ENCODE assay signal across 1 cellular context in the genomic region with DNA sequence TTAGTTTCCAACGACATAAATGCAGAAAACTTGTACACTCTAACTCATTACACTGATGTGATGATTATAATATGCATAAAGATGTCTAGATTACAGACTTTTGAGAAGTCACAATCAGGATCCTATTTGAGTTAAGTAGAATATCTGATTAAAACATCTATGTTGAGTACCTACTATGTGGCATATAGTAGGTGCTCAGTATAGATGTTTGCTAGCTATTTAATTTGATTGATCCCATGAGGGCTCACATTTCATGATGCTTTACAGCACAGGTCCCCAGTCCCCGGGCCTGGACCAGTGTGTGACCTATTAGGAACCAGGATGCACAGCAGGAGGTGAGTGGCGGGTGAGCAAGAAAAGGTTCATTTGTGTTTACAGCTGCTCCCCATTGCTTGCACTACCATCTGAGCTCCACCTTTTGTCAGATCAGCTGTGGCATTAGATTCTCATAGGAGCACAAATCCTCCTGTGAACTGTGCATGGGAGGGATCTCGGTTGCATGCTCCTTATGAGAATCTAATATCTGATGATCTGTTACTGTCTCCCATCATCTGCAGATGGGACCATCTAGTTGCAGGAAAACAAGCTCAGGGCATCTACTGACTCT.
TF ChIP-seq lines count a peak whose summit lies in the region.

No MANE protein-coding gene starts in this region.

TF ChIP-seq in K562, 482 proteins besides CTCF, POLR2A, EP300 and RAD21 (continued from another document and continues in another):
- TF ChIP-seq, protein P1, sequence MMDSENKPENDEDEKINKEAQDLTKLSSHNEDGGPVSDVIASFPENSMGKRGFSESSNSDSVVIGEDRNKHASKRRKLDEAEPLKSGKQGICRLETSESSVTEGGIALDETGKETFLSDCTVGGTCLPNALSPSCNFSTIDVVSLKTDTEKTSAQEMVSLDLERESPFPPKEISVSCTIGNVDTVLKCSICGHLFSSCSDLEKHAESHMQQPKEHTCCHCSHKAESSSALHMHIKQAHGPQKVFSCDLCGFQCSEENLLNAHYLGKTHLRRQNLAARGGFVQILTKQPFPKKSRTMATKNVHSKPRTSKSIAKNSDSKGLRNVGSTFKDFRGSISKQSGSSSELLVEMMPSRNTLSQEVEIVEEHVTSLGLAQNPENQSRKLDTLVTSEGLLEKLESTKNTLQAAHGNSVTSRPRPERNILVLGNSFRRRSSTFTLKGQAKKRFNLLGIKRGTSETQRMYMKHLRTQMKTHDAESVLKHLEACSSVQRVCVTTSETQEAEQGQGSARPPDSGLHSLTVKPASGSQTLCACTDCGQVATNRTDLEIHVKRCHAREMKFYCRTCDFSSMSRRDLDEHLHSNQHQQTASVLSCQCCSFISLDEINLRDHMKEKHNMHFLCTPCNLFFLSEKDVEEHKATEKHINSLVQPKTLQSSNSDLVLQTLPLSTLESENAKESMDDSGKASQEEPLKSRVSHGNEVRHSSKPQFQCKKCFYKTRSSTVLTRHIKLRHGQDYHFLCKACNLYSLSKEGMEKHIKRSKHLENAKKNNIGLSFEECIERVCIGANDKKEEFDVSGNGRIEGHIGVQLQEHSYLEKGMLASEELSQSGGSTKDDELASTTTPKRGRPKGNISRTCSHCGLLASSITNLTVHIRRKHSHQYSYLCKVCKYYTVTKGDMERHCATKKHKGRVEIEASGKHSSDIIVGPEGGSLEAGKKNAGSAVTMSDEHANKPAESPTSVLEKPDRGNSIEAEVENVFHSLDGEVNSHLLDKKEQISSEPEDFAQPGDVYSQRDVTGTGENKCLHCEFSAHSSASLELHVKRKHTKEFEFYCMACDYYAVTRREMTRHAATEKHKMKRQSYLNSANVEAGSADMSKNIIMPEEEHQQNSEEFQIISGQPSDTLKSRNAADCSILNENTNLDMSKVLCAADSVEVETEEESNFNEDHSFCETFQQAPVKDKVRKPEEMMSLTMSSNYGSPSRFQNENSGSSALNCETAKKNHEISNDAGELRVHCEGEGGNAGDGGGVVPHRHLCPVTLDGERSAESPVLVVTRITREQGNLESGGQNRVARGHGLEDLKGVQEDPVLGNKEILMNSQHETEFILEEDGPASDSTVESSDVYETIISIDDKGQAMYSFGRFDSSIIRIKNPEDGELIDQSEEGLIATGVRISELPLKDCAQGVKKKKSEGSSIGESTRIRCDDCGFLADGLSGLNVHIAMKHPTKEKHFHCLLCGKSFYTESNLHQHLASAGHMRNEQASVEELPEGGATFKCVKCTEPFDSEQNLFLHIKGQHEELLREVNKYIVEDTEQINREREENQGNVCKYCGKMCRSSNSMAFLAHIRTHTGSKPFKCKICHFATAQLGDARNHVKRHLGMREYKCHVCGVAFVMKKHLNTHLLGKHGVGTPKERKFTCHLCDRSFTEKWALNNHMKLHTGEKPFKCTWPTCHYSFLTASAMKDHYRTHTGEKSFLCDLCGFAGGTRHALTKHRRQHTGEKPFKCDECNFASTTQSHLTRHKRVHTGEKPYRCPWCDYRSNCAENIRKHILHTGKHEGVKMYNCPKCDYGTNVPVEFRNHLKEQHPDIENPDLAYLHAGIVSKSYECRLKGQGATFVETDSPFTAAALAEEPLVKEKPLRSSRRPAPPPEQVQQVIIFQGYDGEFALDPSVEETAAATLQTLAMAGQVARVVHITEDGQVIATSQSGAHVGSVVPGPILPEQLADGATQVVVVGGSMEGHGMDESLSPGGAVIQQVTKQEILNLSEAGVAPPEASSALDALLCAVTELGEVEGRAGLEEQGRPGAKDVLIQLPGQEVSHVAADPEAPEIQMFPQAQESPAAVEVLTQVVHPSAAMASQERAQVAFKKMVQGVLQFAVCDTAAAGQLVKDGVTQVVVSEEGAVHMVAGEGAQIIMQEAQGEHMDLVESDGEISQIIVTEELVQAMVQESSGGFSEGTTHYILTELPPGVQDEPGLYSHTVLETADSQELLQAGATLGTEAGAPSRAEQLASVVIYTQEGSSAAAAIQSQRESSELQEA (IDR thresholded peaks at IDR 0.05; ENCODE audit: low read depth): no peak
- TF ChIP-seq ZNF551 (CRISPR knock-in tag; IDR thresholded peaks at IDR 0.05) (no peak), ZFPM2 (CRISPR knock-in tag; IDR thresholded peaks at IDR 0.05) (no peak), RBM17 (IDR thresholded peaks at IDR 0.05; ENCODE audit: borderline replicate concordance, low read depth, low read length) (no peak), PTBP1 (IDR thresholded peaks at IDR 0.05; ENCODE audit: low read depth, low read length) (no peak), SRSF7 (optimal IDR thresholded peaks at IDR 0.05; ENCODE audit: low read depth, low read length) (no peak), ARID3A (IDR thresholded peaks at IDR 0.05; ENCODE audit: borderline replicate concordance, low read depth, low read length) (peak; percentile 10; the same call in 1 of the 2 replicates), ZNF79 (CRISPR knock-in tag; IDR thresholded peaks at IDR 0.05; ENCODE audit: low read depth) (no peak), ATF6 (CRISPR knock-in tag; IDR thresholded peaks at IDR 0.05) (no peak), RFX7 (CRISPR knock-in tag; IDR thresholded peaks at IDR 0.05) (no peak), SMARCB1 (IDR thresholded peaks at IDR 0.05; ENCODE audit: insufficient read length, low read depth) (no peak), KLF13 (tag; IDR thresholded peaks at IDR 0.05; ENCODE audit: borderline replicate concordance, low read depth) (no peak), MECOM (CRISPR knock-in tag; IDR thresholded peaks at IDR 0.05) (peak; percentile 16; the same call in 1 of the 2 replicates), ELK3 (CRISPR knock-in tag; IDR thresholded peaks at IDR 0.05) (no peak), PATZ1 (CRISPR knock-in tag; IDR thresholded peaks at IDR 0.05; ENCODE audit: borderline replicate concordance) (no peak), MXD1 (CRISPR knock-in tag; IDR thresholded peaks at IDR 0.05; ENCODE audit: borderline replicate concordance, poor library complexity, severe bottlenecking) (no peak), ZNF165 (CRISPR knock-in tag; IDR thresholded peaks at IDR 0.05; ENCODE audit: borderline replicate concordance) (no peak), PKNOX1 (IDR thresholded peaks at IDR 0.05) (0 out of 2 replicates have a peak, but pooled peaks have one; percentile 39), SNIP1 (IDR thresholded peaks at IDR 0.05; ENCODE audit: low read depth) (no peak), TFE3 (CRISPR knock-in tag; IDR thresholded peaks at IDR 0.05) (no peak), ZKSCAN1 (IDR thresholded peaks at IDR 0.05; ENCODE audit: low read depth, low read length) (peak; percentile 95), ZNF280A (IDR thresholded peaks at IDR 0.05; ENCODE audit: low read depth, partially characterized antibody) (no peak), BMI1 (IDR thresholded peaks at IDR 0.05; ENCODE audit: low read length) (no peak)
- TF ChIP-seq, protein P2, sequence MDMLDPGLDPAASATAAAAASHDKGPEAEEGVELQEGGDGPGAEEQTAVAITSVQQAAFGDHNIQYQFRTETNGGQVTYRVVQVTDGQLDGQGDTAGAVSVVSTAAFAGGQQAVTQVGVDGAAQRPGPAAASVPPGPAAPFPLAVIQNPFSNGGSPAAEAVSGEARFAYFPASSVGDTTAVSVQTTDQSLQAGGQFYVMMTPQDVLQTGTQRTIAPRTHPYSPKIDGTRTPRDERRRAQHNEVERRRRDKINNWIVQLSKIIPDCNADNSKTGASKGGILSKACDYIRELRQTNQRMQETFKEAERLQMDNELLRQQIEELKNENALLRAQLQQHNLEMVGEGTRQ (CRISPR knock-in tag; IDR thresholded peaks at IDR 0.05): no peak
- TF ChIP-seq, protein P3, sequence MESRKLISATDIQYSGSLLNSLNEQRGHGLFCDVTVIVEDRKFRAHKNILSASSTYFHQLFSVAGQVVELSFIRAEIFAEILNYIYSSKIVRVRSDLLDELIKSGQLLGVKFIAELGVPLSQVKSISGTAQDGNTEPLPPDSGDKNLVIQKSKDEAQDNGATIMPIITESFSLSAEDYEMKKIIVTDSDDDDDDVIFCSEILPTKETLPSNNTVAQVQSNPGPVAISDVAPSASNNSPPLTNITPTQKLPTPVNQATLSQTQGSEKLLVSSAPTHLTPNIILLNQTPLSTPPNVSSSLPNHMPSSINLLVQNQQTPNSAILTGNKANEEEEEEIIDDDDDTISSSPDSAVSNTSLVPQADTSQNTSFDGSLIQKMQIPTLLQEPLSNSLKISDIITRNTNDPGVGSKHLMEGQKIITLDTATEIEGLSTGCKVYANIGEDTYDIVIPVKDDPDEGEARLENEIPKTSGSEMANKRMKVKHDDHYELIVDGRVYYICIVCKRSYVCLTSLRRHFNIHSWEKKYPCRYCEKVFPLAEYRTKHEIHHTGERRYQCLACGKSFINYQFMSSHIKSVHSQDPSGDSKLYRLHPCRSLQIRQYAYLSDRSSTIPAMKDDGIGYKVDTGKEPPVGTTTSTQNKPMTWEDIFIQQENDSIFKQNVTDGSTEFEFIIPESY (CRISPR knock-in tag; IDR thresholded peaks at IDR 0.05): peak; percentile 34; the same call in 1 of the 2 replicates
